Comparison of ENCODE assay signal across 14 cellular contexts in genomic region chr6:26120807-26121140, GRCh38. TPM values are rescaled to one million over a fixed set of nuclear protein-coding genes. Genes with fewer than 3 reads are reported as not detected.
DNase-seq lines count a peak whose midpoint lies in the region; ATAC-seq, FAIRE-seq and TF ChIP-seq lines count a peak whose summit lies in the region.
"Had no signal": no experiment of that assay in that cellular context is flagged by ENCODE, and none has a peak within 500 bp of the region (broad histone marks: within the 10 kb centered on the region; RNA-seq: fewer than 3 reads in every experiment).

No MANE protein-coding gene starts in this region.

- CTCF ChIA-PET in HepG2 (lab: Yijun Ruan, JAX; ENCODE audit: low intra/inter-chr PET ratio, low total read pairs): no interaction called here

- TF ChIP-seq POLR2A in HepG2 (IDR thresholded peaks at IDR 0.05; ENCODE audit: insufficient read depth in 1 of 2, low read depth in 2 of 2, low read length in 2 of 2): peak in 1 of 2 experiments; percentile 40; a peak in 2 of 4 replicates

- peak overlapping the region; percentile 66 for H3K4me3 Mint-ChIP-seq in HFFc6
- no peak overlapping the region for H3K4me3 Mint-ChIP-seq in activated T-helper 1 cell treated with anti-CD3 and anti-CD28 coated beads, Interleukin-12 subunit alpha, Interleukin-12 subunit beta, Interleukin-2, Interleukin-4 antibody, amounts not matched to agents 30 ng/mL and 10 ng/mL and 1 ng/mL, durations not matched to agents 14 hours and 24 hours and 36 hours

- peak overlapping the region; percentile 81 for H3K27ac Mint-ChIP-seq in HFFc6
- peak overlapping the region; percentile 81 for H3K27ac Mint-ChIP-seq in activated T-helper 1 cell treated with anti-CD3 and anti-CD28 coated beads, Interleukin-12 subunit alpha, Interleukin-12 subunit beta, Interleukin-2, Interleukin-4 antibody, amounts not matched to agents 30 ng/mL and 10 ng/mL and 1 ng/mL, durations not matched to agents 14 hours and 24 hours and 36 hours

- POLR2A ChIA-PET in HepG2 (lab: Yijun Ruan, JAX): interaction anchor here (2.9 kb wide), 1 partner anchor 16 kb away, joined by 35 read pairs; a partner anchor contains a TSS

- peaks cover 14% of the 10 kb centered on the region for H3K9me3 Mint-ChIP-seq in HFFc6
- no peaks in the 10 kb centered on the region for H3K9me3 Mint-ChIP-seq in activated T-helper 1 cell treated with anti-CD3 and anti-CD28 coated beads, Interleukin-12 subunit alpha, Interleukin-12 subunit beta, Interleukin-2, Interleukin-4 antibody, amounts not matched to agents 30 ng/mL and 10 ng/mL and 1 ng/mL, durations not matched to agents 14 hours and 24 hours and 36 hours

- peaks cover 22% of the 10 kb centered on the region for H3K27me3 Mint-ChIP-seq in HFFc6 (ENCODE audit: insufficient read depth)
- peaks cover 3% of the 10 kb centered on the region for H3K27me3 Mint-ChIP-seq in activated T-helper 1 cell treated with anti-CD3 and anti-CD28 coated beads, Interleukin-12 subunit alpha, Interleukin-12 subunit beta, Interleukin-2, Interleukin-4 antibody, amounts not matched to agents 30 ng/mL and 10 ng/mL and 1 ng/mL, durations not matched to agents 14 hours and 24 hours and 36 hours (ENCODE audit: insufficient read depth)
- H3K27me3 Mint-ChIP-seq: memory B cell had no signal

- peaks cover 23% of the 10 kb centered on the region for H3K36me3 Mint-ChIP-seq in HFFc6 (ENCODE audit: low read depth)
- H3K36me3 Mint-ChIP-seq in activated T-helper 1 cell treated with anti-CD3 and anti-CD28 coated beads, Interleukin-12 subunit alpha, Interleukin-12 subunit beta, Interleukin-2, Interleukin-4 antibody, amounts not matched to agents 30 ng/mL and 10 ng/mL and 1 ng/mL, durations not matched to agents 14 hours and 24 hours and 36 hours (ENCODE audit: low read depth): peaks cover 5% of the 10 kb centered on the region

- TF ChIP-seq EP300 in HepG2 (IDR thresholded peaks at IDR 0.05; ENCODE audit: low read depth in 2 of 2, low read length in 2 of 2): no peak
- TF ChIP-seq EP300 in HepG2 (CRISPR knock-in tag; IDR thresholded peaks at IDR 0.05; ENCODE audit: borderline replicate concordance): no peak

- H3K36me3 ChIP-seq in BLaER1 treated with 17β-estradiol and CSF1 and Interleukin-3, amounts not matched to agents 10 nM and 100 nM: no peaks in the 10 kb centered on the region
- no peaks in the 10 kb centered on the region for H3K36me3 ChIP-seq in HepG2 (replicated peaks in 1 of 2; ENCODE audit: control insufficient read depth in 1 of 2, insufficient read depth in 2 of 2, low read length in 2 of 2)
- H3K36me3 ChIP-seq: breast epithelium had no signal

- H3K9ac ChIP-seq in BLaER1 treated with 17β-estradiol and CSF1 and Interleukin-3, amounts not matched to agents 10 nM and 100 nM: no peak overlapping the region
- peak overlapping the region; percentile 92 for H3K9ac ChIP-seq in HepG2 (ENCODE audit: insufficient read depth, low read depth, low read length)

- no peak for ATAC-seq in HepG2
- ATAC-seq in HG03460 (IDR thresholded peaks at IDR 0.05; ENCODE audit: unreplicated experiment): no peak
- ATAC-seq in HG03097 (IDR thresholded peaks at IDR 0.05; ENCODE audit: low FRiP score, unreplicated experiment): no peak

- no peaks in the 10 kb centered on the region for H3K9me3 ChIP-seq in BLaER1 treated with 17β-estradiol and CSF1 and Interleukin-3, amounts not matched to agents 10 nM and 100 nM (replicated peaks in 1 of 11)
- no peaks in the 10 kb centered on the region for H3K9me3 ChIP-seq in HepG2 (ENCODE audit: low read length)
- H3K9me3 ChIP-seq: breast epithelium had no signal

- H2AFZ ChIP-seq in HepG2 (ENCODE audit: low read length): no peak overlapping the region

- intact Hi-C loops in activated T-helper 1 cell treated with anti-CD3 and anti-CD28 coated beads, Interleukin-12 subunit alpha, Interleukin-12 subunit beta, Interleukin-2, Interleukin-4 antibody, amounts not matched to agents 30 ng/mL and 10 ng/mL and 1 ng/mL, durations not matched to agents 14 hours and 24 hours and 36 hours (cut with micrococcal nuclease): loop anchor here (5.0 kb wide), 1 partner anchor 1772 kb away; a partner anchor contains a TSS
- intact Hi-C loops in HepG2 (cut with micrococcal nuclease; ENCODE audit: unreplicated experiment): loop anchor here (5.0 kb wide), 1 partner anchor 1717 kb away; a partner anchor contains a TSS

- in situ Hi-C loops in HepG2 (cut with HindIII; ENCODE audit: extremely low pct_ligation_motif_present, low pct_unique_long_range_greater_than_20kb): loop anchor here (5.0 kb wide), 2 partner anchors 37 to 77 kb away; a partner anchor contains a TSS

- peak overlapping the region in 3 of 11 experiments; percentile 5 to 91 (median 84); a peak in 3 of 22 replicates for H3K4me2 ChIP-seq in BLaER1 treated with 17β-estradiol and CSF1 and Interleukin-3, amounts not matched to agents 10 nM and 100 nM
- H3K4me2 ChIP-seq in HepG2 (ENCODE audit: low read depth, low read length): peak overlapping the region; percentile 82

- peaks cover 18% of the 10 kb centered on the region for H3K79me2 ChIP-seq in HepG2 (ENCODE audit: insufficient read depth, low read length)

- H3K27ac ChIP-seq in BLaER1 treated with 17β-estradiol and CSF1 and Interleukin-3, amounts not matched to agents 10 nM and 100 nM: peak overlapping the region in 6 of 11 experiments; percentile 95 to 99 (median 97); a peak in 10 of 22 replicates
- peak overlapping the region; percentile 93 for H3K27ac ChIP-seq in HepG2 (ENCODE audit: extremely low read length, insufficient read depth, low read length)

- no peak for FAIRE-seq in HepG2 (lab: Jason Lieb, UNC)
- FAIRE-seq: TTC549 had no signal

- no peak overlapping the region for H3K4me3 ChIP-seq in BLaER1 treated with 17β-estradiol and CSF1 and Interleukin-3, amounts not matched to agents 10 nM and 100 nM
- H3K4me3 ChIP-seq in HepG2 (replicated peaks in 1 of 3; ENCODE audit: insufficient read depth in 1 of 3, low read depth in 2 of 3, low read length in 3 of 3): peak overlapping the region; percentile 5 to 83 (median 16); a peak in 2 of 6 replicates
- H3K4me3 ChIP-seq: breast epithelium had no signal

- H4K20me1 ChIP-seq in BLaER1 treated with 17β-estradiol and CSF1 and Interleukin-3, amounts not matched to agents 10 nM and 100 nM: peaks cover 17 to 18% (median 18%) of the 10 kb centered on the region in 11 experiments
- H4K20me1 ChIP-seq in HepG2 (ENCODE audit: insufficient read depth, low read length): peaks cover 16% of the 10 kb centered on the region

- TF ChIP-seq CTCF in HFFc6 (IDR thresholded peaks at IDR 0.05) (no peak), HepG2 (CRISPR knock-in tag; IDR thresholded peaks at IDR 0.05) (no peak)

- WGBS in HepG2 (ENCODE audit: low lambda C conversion rate): 22% methylated on average over 3 of the region's 3 CpGs

- peaks cover 29% of the 10 kb centered on the region for H3K4me1 Mint-ChIP-seq in HFFc6 (ENCODE audit: low read depth)
- H3K4me1 Mint-ChIP-seq in activated T-helper 1 cell treated with anti-CD3 and anti-CD28 coated beads, Interleukin-12 subunit alpha, Interleukin-12 subunit beta, Interleukin-2, Interleukin-4 antibody, amounts not matched to agents 30 ng/mL and 10 ng/mL and 1 ng/mL, durations not matched to agents 14 hours and 24 hours and 36 hours (ENCODE audit: low read depth): peaks cover 32% of the 10 kb centered on the region

- DNase-seq in HFFc6 (no peak), HepG2 (ENCODE audit: low spot score) (no peak), NCI-H187 treated with DMSO at 0.1 percent for 48 hours (lab: John Stamatoyannopoulos, UW) (no peak), COLO829 (ENCODE audit: low spot score) (no peak)
- DNase-seq in activated T-helper 1 cell treated with anti-CD3 and anti-CD28 coated beads, Interleukin-12 subunit alpha, Interleukin-12 subunit beta, Interleukin-2, Interleukin-4 antibody, amounts not matched to agents 30 ng/mL and 10 ng/mL and 1 ng/mL, durations not matched to agents 14 hours and 24 hours and 36 hours (ENCODE audit: low spot score): no peak
- DNase-seq: activated T-cell treated with anti-CD3 and anti-CD28 coated beads, Interleukin-2, amount 50 U/mL, for 1 hour; NCI-H345; stimulated activated CD4-positive, alpha-beta T cell treated with anti-CD3 and anti-CD28 coated beads, Interleukin-4, amount 100 ng/mL, for 24 hours had no signal

- H3K4me1 ChIP-seq in BLaER1 treated with 17β-estradiol and CSF1 and Interleukin-3, amounts not matched to agents 10 nM and 100 nM: peaks cover 11 to 29% (median 14%) of the 10 kb centered on the region in 10 experiments; a peak in 19 of 20 replicates
- peaks cover 42% of the 10 kb centered on the region for H3K4me1 ChIP-seq in HepG2 (ENCODE audit: insufficient read depth, low read length)
- H3K4me1 ChIP-seq: breast epithelium had no signal

- no peak for TF ChIP-seq RAD21 in HepG2 (CRISPR knock-in tag; IDR thresholded peaks at IDR 0.05)

- BruUV-seq in HepG2 (replicated peaks; lab: Mats Ljungman, UMichigan): no TSS peak

- no peaks in the 10 kb centered on the region for H3K27me3 ChIP-seq in BLaER1 treated with 17β-estradiol and CSF1 and Interleukin-3, amounts not matched to agents 10 nM and 100 nM
- H3K27me3 ChIP-seq in HepG2 (ENCODE audit: control insufficient read depth in 1 of 2, insufficient read depth in 2 of 2, low read length in 2 of 2): no peaks in the 10 kb centered on the region; a peak in 2 of 5 replicates
- H3K27me3 ChIP-seq: breast epithelium had no signal

RNA-seq across cellular contexts. Expression of gene HFE, which starts 33.5 kb away (rescaled TPM):
- 10 to 100 TPM; 16.1 to 21.7 (median 18.3) TPM for total RNA-seq in HFFc6 (2021; fragmentation: NEBNext Ultra II Directional; extraction: Animal tissue kit (Norgen Biotek cat#: 25700))
- total RNA-seq in activated T-helper 1 cell treated with anti-CD3 and anti-CD28 coated beads, Interleukin-12 subunit alpha, Interleukin-12 subunit beta, Interleukin-2, Interleukin-4 antibody, amounts not matched to agents 30 ng/mL and 10 ng/mL and 1 ng/mL, durations not matched to agents 14 hours and 24 hours and 36 hours: 0.13 and 0.37 TPM in 2 replicates
- 1.9 and 3.7 TPM in 2 replicates for total RNA-seq in HepG2 (2016; rRNA removed; fragmentation: Illumina TruSeq; extraction: Trizol)
- total RNA-seq in HepG2 (2016; cell fraction: cytosol; rRNA removed; fragmentation: Illumina TruSeq; extraction: Trizol; ENCODE audit: low read depth): 0.18 and 0.51 TPM in 2 replicates
- 1.9 and 4.9 TPM in 2 replicates for total RNA-seq in HepG2 (2016; cell fraction: insoluble cytoplasmic fraction; rRNA removed; fragmentation: Illumina TruSeq; extraction: Trizol)
- 0.41 and 0.49 TPM in 2 replicates for total RNA-seq in HepG2 (2016; cell fraction: membrane; rRNA removed; fragmentation: Illumina TruSeq; extraction: Trizol)
- total RNA-seq in HepG2 (2016; cell fraction: nucleus; rRNA removed; fragmentation: Illumina TruSeq; extraction: Trizol): 3.5 and 4.2 TPM in 2 replicates
- 5.7 and 6.3 TPM in 2 replicates for polyA plus RNA-seq in HepG2 (2011; rRNA removed)
- polyA plus RNA-seq in HepG2 (2011; cell fraction: cytosol; rRNA removed): 5.3 and 5.8 TPM in 2 replicates
- polyA plus RNA-seq in HepG2 (2011; cell fraction: nucleus; rRNA removed): 3.7 and 5.3 TPM in 2 replicates
- 2.4 and 3.5 TPM in 2 replicates for polyA plus RNA-seq in HepG2 (2012)
- 0.24 and 0.26 TPM in 2 replicates for polyA plus RNA-seq in HepG2 (2016; cell fraction: cytosol; fragmentation: Illumina TruSeq; extraction: Trizol; ENCODE audit: low read depth)
- 1.4 and 2.1 TPM in 2 replicates for polyA plus RNA-seq in HepG2 (2016; cell fraction: insoluble cytoplasmic fraction; fragmentation: Illumina TruSeq; extraction: Trizol; ENCODE audit: low read depth)
- polyA plus RNA-seq in HepG2 (2016; cell fraction: membrane; fragmentation: Illumina TruSeq; extraction: Trizol; ENCODE audit: low read depth): 0.29 and 0.86 TPM in 2 replicates
- polyA plus RNA-seq in HepG2 (2016; cell fraction: nucleus; fragmentation: Illumina TruSeq; extraction: Trizol; ENCODE audit: insufficient read depth, low read depth): 7.7 and 8.2 TPM in 2 replicates
- polyA minus RNA-seq in HepG2 (2011; rRNA and poly(A)+ RNA removed; ENCODE audit: low replicate concordance): 13.4 and 32.5 TPM in 2 replicates
- 2.2 and 5.5 TPM in 2 replicates for polyA minus RNA-seq in HepG2 (2011; cell fraction: cytosol; rRNA and poly(A)+ RNA removed)
- 3.3 and 4.0 TPM in 2 replicates for polyA minus RNA-seq in HepG2 (2011; cell fraction: nucleus; rRNA and poly(A)+ RNA removed)

Comparison
In these comparisons a context has a peak if more than half of its experiments do, and no peak if none do; other contexts are left out.
1. H3K4me3 ChIP-seq: peak in HepG2 (3 of 3); none in BLaER1 treated with 17β-estradiol and CSF1 and Interleukin-3, amounts not matched to agents 10 nM and 100 nM (0 of 10).